Comparison of ENCODE assay signal across 22 cellular contexts in the genomic region with DNA sequence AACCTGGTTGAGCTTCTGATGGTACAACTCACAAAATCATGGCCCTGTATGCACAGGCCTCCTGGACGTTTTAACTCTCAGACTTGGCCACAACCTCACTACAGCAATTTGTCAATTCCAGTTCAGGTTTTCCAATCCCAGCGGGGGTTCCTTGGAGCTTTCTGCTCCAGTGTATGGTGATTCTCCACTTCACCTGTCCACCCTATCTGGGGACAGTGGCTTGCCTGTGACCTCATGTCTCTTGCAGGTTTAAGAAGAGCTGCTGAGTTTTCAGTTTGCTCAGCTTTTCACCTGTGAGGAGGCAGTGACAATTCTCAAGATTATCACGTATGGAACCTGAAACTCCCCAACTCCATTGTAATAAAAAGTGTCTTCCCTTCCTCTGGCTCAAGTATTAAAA.
"Had no signal": no experiment of that assay in that cellular context is flagged by ENCODE, and none has a peak within 500 bp of the region (broad histone marks: within the 10 kb centered on the region; RNA-seq: fewer than 3 reads in every experiment).

No MANE protein-coding gene starts in this region.

- H3K36me3 Mint-ChIP-seq: natural killer cell treated with Interleukin-12 subunit alpha and Interleukin-12 subunit beta and Interleukin-15 and Interleukin-18, amount 100 ng/mL, for 72 hours; stimulated activated effector memory CD8-positive, alpha-beta T cell treated with anti-CD3 and anti-CD28 coated beads, Interleukin-12 subunit alpha, Interleukin-12 subunit beta, amount 100 ng/mL, for 72 hours had no signal

- H3K36me3 ChIP-seq: neutrophil had no signal

- H3K4me3 ChIP-seq: dorsolateral prefrontal cortex, lower lobe of right lung, smooth muscle cell, testis, tibial artery had no signal

- H3K27ac ChIP-seq: dorsolateral prefrontal cortex, lower lobe of right lung, neutrophil, parathyroid adenoma, testis, tibial artery had no signal

- H3K4me1 ChIP-seq: lower lobe of right lung, parathyroid adenoma, testis, tibial artery had no signal

- H3K27me3 ChIP-seq: dorsolateral prefrontal cortex, testis, tibial artery had no signal

- H3K9me3 ChIP-seq: lower lobe of right lung, neutrophil, testis, tibial artery had no signal

- DNase-seq: dorsolateral prefrontal cortex; effector CD4-positive, alpha-beta T cell; hypothalamus; immature natural killer cell; left ventricle myocardium superior; lower lobe of right lung; stimulated activated CD4-positive, alpha-beta T cell treated with anti-CD3 and anti-CD28 coated beads, Interleukin-12 subunit alpha, Interleukin-12 subunit beta, amount 100 ng/mL, for 4 hours; stimulated activated CD4-positive, alpha-beta T cell treated with anti-CD3 and anti-CD28 coated beads, Interleukin-1b, Interleukin-23, amount 100 ng/mL, for 48 hours; stimulated activated CD4-positive, alpha-beta T cell treated with anti-CD3 and anti-CD28 coated beads, Interleukin-4, amount 100 ng/mL, for 1 hour; stimulated activated naive CD4-positive, alpha-beta T cell treated with Interleukin-2 at 50 U/mL for 16 hours; substantia nigra; testis; tibial artery had no signal

- H3K4me1 Mint-ChIP-seq: neural crest cell had no signal

- ATAC-seq: left ventricle myocardium superior; lower lobe of right lung; natural killer cell treated with Interleukin-12 subunit alpha and Interleukin-12 subunit beta and Interleukin-15 and Interleukin-18, amount 100 ng/mL, for 72 hours; sciatic nerve; stimulated activated effector memory CD8-positive, alpha-beta T cell treated with anti-CD3 and anti-CD28 coated beads, Interleukin-12 subunit alpha, Interleukin-12 subunit beta, amount 100 ng/mL, for 72 hours had no signal

- H3K4me3 Mint-ChIP-seq: immature natural killer cell; natural killer cell treated with Interleukin-12 subunit alpha and Interleukin-12 subunit beta and Interleukin-15 and Interleukin-18, amount 100 ng/mL, for 72 hours; neural crest cell; stimulated activated effector memory CD8-positive, alpha-beta T cell treated with anti-CD3 and anti-CD28 coated beads, Interleukin-12 subunit alpha, Interleukin-12 subunit beta, amount 100 ng/mL, for 72 hours; type B pancreatic cell had no signal

- H3K27me3 Mint-ChIP-seq: progenitor cell of endocrine pancreas, type B pancreatic cell had no signal

- H3K9me3 Mint-ChIP-seq: immature natural killer cell; natural killer cell treated with Interleukin-12 subunit alpha and Interleukin-12 subunit beta and Interleukin-15 and Interleukin-18, amount 100 ng/mL, for 72 hours; stimulated activated effector memory CD8-positive, alpha-beta T cell treated with anti-CD3 and anti-CD28 coated beads, Interleukin-12 subunit alpha, Interleukin-12 subunit beta, amount 100 ng/mL, for 72 hours had no signal

- H3K27ac Mint-ChIP-seq: natural killer cell treated with Interleukin-12 subunit alpha and Interleukin-12 subunit beta and Interleukin-15 and Interleukin-18, amount 100 ng/mL, for 72 hours; progenitor cell of endocrine pancreas; stimulated activated effector memory CD8-positive, alpha-beta T cell treated with anti-CD3 and anti-CD28 coated beads, Interleukin-12 subunit alpha, Interleukin-12 subunit beta, amount 100 ng/mL, for 72 hours; type B pancreatic cell had no signal
